ENCODE assay signal across 8 cellular contexts in the genomic region with DNA sequence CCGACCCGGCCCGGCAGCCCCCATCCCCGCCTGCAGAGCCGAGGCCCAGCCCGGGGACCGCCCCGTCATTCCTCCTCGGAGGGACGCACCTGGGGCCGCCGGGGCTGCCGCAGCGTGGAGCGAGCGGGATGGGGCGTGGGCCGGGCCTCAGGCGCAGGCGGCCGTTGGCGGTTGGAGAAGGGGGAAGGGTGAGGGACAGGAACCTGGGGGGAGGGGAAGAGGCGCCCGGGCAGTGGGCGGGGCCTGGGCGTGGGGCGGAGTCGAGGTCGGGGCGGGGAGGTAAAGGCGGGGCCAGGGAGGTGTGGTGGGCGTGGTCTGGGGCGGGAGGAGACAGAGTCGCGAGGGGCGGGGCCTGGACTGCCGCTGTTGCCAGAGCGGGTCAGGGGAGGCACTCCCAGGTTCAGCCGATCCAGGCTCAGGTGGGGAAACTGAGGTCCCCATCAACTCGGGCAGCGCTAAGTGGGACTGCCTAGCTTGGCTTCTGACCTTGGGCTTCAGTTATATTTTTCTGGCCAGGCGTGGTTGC. TPM values are rescaled to one million over a fixed set of nuclear protein-coding genes. Genes with fewer than 3 reads are reported as not detected.
DNase-seq lines count a peak whose midpoint lies in the region; ATAC-seq and TF ChIP-seq lines count a peak whose summit lies in the region.

A gene with protein sequence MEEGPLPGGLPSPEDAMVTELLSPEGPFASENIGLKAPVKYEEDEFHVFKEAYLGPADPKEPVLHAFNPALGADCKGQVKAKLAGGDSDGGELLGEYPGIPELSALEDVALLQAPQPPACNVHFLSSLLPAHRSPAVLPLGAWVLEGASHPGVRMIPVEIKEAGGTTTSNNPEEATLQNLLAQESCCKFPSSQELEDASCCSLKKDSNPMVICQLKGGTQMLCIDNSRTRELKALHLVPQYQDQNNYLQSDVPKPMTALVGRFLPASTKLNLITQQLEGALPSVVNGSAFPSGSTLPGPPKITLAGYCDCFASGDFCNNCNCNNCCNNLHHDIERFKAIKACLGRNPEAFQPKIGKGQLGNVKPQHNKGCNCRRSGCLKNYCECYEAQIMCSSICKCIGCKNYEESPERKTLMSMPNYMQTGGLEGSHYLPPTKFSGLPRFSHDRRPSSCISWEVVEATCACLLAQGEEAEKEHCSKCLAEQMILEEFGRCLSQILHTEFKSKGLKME (minus strand): TSS at position 190 of the 526 bp plus-strand sequence. CDS start 860 bp downstream, outside the sequence.

- no peak for TF ChIP-seq CTCF in left ventricle myocardium inferior (IDR thresholded peaks at IDR 0.05; ENCODE audit: borderline replicate concordance)

- H3K36me3 ChIP-seq in adipocyte (ENCODE audit: control insufficient read depth, insufficient read depth, low read length, severe bottlenecking) (no peaks in the 10 kb centered on the region), left ventricle myocardium inferior (peaks cover 18% of the 10 kb centered on the region)

- no peak within 1 kb of the TSS for H3K27ac ChIP-seq in left ventricle myocardium inferior (replicated peaks)

- H3K4me1 Mint-ChIP-seq in T-helper 17 cell: peaks cover 12% of the 10 kb centered on the region

- intact Hi-C loops in left ventricle myocardium inferior (cut with micrococcal nuclease): no loop called here

- no peaks in the 10 kb centered on the region for H3K27me3 Mint-ChIP-seq in T-helper 17 cell

- H3K9ac ChIP-seq in adipocyte (ENCODE audit: low read length): no peak within 1 kb of the TSS

- H3K36me3 Mint-ChIP-seq in T-helper 17 cell (ENCODE audit: low read depth): no peaks in the 10 kb centered on the region

- H3K27ac Mint-ChIP-seq in T-helper 17 cell: no peak within 1 kb of the TSS

- H3K27me3 ChIP-seq in adipocyte (replicated peaks; ENCODE audit: control insufficient read depth, insufficient read depth, low read length): peaks cover 4% of the 10 kb centered on the region
- H3K27me3 ChIP-seq in left ventricle myocardium inferior (ENCODE audit: low read depth): no peaks in the 10 kb centered on the region

- H3K9me3 ChIP-seq in T-helper 17 cell (ENCODE audit: control insufficient read depth, low read length, poor library complexity, severe bottlenecking): no peaks in the 10 kb centered on the region
- H3K9me3 ChIP-seq in adipocyte (ENCODE audit: control insufficient read depth, low read length): no peaks in the 10 kb centered on the region
- H3K9me3 ChIP-seq in left ventricle myocardium inferior (replicated peaks): no peaks in the 10 kb centered on the region

- DNase-seq in NCI-H2081 (lab: John Stamatoyannopoulos, UW) (peak; percentile 48 to 82), NCI-H2081 treated with DMSO at 0.1 percent for 48 hours (lab: John Stamatoyannopoulos, UW) (no peak), NCI-H128 (lab: John Stamatoyannopoulos, UW; ENCODE audit: unreplicated experiment) (peak; percentile 72), T-helper 17 cell (peak; percentile 88 to 94 (median 89)), adipocyte (ENCODE audit: low read depth) (peak; percentile 66), left ventricle myocardium inferior (peak; percentile 84), retina (peak; percentile 57)

- peaks cover 13% of the 10 kb centered on the region for H3K4me1 ChIP-seq in adipocyte (ENCODE audit: control insufficient read depth, insufficient read depth, low read length)
- H3K4me1 ChIP-seq in left ventricle myocardium inferior: peaks cover 29% of the 10 kb centered on the region

- ATAC-seq in T-helper 17 cell: peak; percentile 96
- ATAC-seq in HG03045 (IDR thresholded peaks at IDR 0.05; ENCODE audit: unreplicated experiment): no peak

- H3K4me3 ChIP-seq in adipocyte (ENCODE audit: low read length) (no peak within 1 kb of the TSS), left ventricle myocardium inferior (peak within 1 kb of the TSS; percentile 61)

- peak within 1 kb of the TSS; percentile 87 for H3K4me3 Mint-ChIP-seq in T-helper 17 cell

RNA-seq across cellular contexts. Expression of the gene that starts here (rescaled TPM):
- total RNA-seq in T-helper 17 cell: 1 to 10 TPM; 5.0 to 5.5 TPM
- total RNA-seq in left ventricle myocardium inferior: 0.52 TPM

Comparison
In these comparisons a context has a peak if more than half of its experiments do, and no peak if none do; other contexts are left out.
1. Peak in DNase-seq and H3K4me3 ChIP-seq in left ventricle myocardium inferior; RNA of the gene not detected or under 1 TPM.